13 cellular contexts compared by ENCODE assay signal in genomic region chr15:40234783-40235182, GRCh38. TPM values are rescaled to one million over a fixed set of nuclear protein-coding genes. Genes with fewer than 3 reads are reported as not detected.
DNase-seq lines count a peak whose midpoint lies in the region; ATAC-seq and TF ChIP-seq lines count a peak whose summit lies in the region.
"Had no signal": no experiment of that assay in that cellular context is flagged by ENCODE, and none has a peak within 500 bp of the region (broad histone marks: within the 10 kb centered on the region; RNA-seq: fewer than 3 reads in every experiment).

No MANE protein-coding gene starts in this region.

- no peaks in the 10 kb centered on the region for H3K9me3 ChIP-seq in BLaER1
- H3K9me3 ChIP-seq in HEK293 (ENCODE audit: control insufficient read depth, insufficient read depth, low read depth, low read length), result no peaks in the 10 kb centered on the region
- H3K9me3 ChIP-seq in WERI-Rb-1 (ENCODE audit: severe bottlenecking), result no peaks in the 10 kb centered on the region
- H3K9me3 ChIP-seq: mucosa of descending colon, Peyer's patch had no signal

- no peak overlapping the region for H3K4me3 Mint-ChIP-seq in activated CD4-positive, alpha-beta T cell treated with anti-CD3 and anti-CD28 coated beads, Interleukin-2, amount 10 ng/mL, durations not matched to agents 7 days and 5 days

- H3K36me3 Mint-ChIP-seq in activated CD4-positive, alpha-beta T cell treated with anti-CD3 and anti-CD28 coated beads, Interleukin-2, amount 10 ng/mL, durations not matched to agents 7 days and 5 days (ENCODE audit: low read depth), result peaks cover 3% of the 10 kb centered on the region

- H3K4me1 Mint-ChIP-seq in activated CD4-positive, alpha-beta T cell treated with anti-CD3 and anti-CD28 coated beads, Interleukin-2, amount 10 ng/mL, durations not matched to agents 7 days and 5 days, result peaks cover 6% of the 10 kb centered on the region

- peaks cover 14% of the 10 kb centered on the region for H3K27me3 Mint-ChIP-seq in activated CD4-positive, alpha-beta T cell treated with anti-CD3 and anti-CD28 coated beads, Interleukin-2, amount 10 ng/mL, durations not matched to agents 7 days and 5 days

- no peaks in the 10 kb centered on the region for H3K9me3 Mint-ChIP-seq in activated CD4-positive, alpha-beta T cell treated with anti-CD3 and anti-CD28 coated beads, Interleukin-2, amount 10 ng/mL, durations not matched to agents 7 days and 5 days
- H3K9me3 Mint-ChIP-seq: activated naive CD4-positive, alpha-beta T cell treated with anti-CD3 and anti-CD28 coated beads, Interleukin-2, amount 50 U/mL, for 72 hours had no signal

- peak overlapping the region; percentile 62 for H3K4me2 ChIP-seq in BLaER1

- H3K36me3 ChIP-seq in BLaER1 (peaks cover 37% of the 10 kb centered on the region), HEK293 (ENCODE audit: control insufficient read depth in 2 of 2, insufficient read depth in 1 of 2, low read length in 2 of 2) (peaks cover 0 to 3% of the 10 kb centered on the region in 2 experiments; a peak in 1 of 3 replicates), WERI-Rb-1 (peaks cover 10% of the 10 kb centered on the region)
- H3K36me3 ChIP-seq: Peyer's patch had no signal

- H3K9ac ChIP-seq in BLaER1, result no peak overlapping the region; the same call in 1 of the 2 replicates

- H3K4me1 ChIP-seq in BLaER1, result peaks cover 50% of the 10 kb centered on the region
- H3K4me1 ChIP-seq in HEK293 (ENCODE audit: control insufficient read depth, insufficient read depth, low read length), result peaks cover 5% of the 10 kb centered on the region; the same call in 1 of the 2 replicates

- peak overlapping the region; percentile 40; the same call in 1 of the 2 replicates for H3K27ac ChIP-seq in BLaER1
- H3K27ac ChIP-seq in HEK293 (ENCODE audit: extremely low read depth, low read depth, low read length), result 0 out of 2 replicates have a peak overlapping the region, but pooled peaks have one; percentile 16
- peak overlapping the region; percentile 25; the same call in 1 of the 2 replicates for H3K27ac ChIP-seq in WERI-Rb-1

- POLR2A ChIA-PET in HEK293 (lab: Yijun Ruan, JAX), result no interaction called here
- POLR2A ChIA-PET in activated CD4-positive, alpha-beta T cell treated with anti-CD3 and anti-CD28 coated beads, Interleukin-2, amount 10 ng/mL, durations not matched to agents 7 days and 5 days (lab: Charles Lee), result no interaction called here

- no peak for DNase-seq in WERI-Rb-1
- DNase-seq in medulla oblongata (ENCODE audit: extremely low spot score), result peak; percentile 27
- DNase-seq in stimulated activated CD4-positive, alpha-beta T cell treated with anti-CD3 and anti-CD28 coated beads, Interleukin-4, amount 100 ng/mL, for 24 hours, result no peak
- DNase-seq in activated CD4-positive, alpha-beta T cell treated with anti-CD3 and anti-CD28 coated beads, Interleukin-2, amount 10 ng/mL, durations not matched to agents 7 days and 5 days, result no peak
- no peak for DNase-seq in NCI-H2227 (lab: John Stamatoyannopoulos, UW; ENCODE audit: unreplicated experiment)
- DNase-seq: C1 segment of cervical spinal cord, mucosa of descending colon, NCI-H2227 treated with DMSO at 0.1 percent for 48 hours had no signal

- peaks cover 7% of the 10 kb centered on the region; the same call in 1 of the 2 replicates for H3K27me3 ChIP-seq in BLaER1
- no peaks in the 10 kb centered on the region for H3K27me3 ChIP-seq in WERI-Rb-1 (ENCODE audit: insufficient read depth, low read depth, severe bottlenecking)
- H3K27me3 ChIP-seq: Peyer's patch had no signal

- no peak for TF ChIP-seq CTCF in HEK293 (tag by site-specific recombination; IDR thresholded peaks at IDR 0.05)
- TF ChIP-seq CTCF in WERI-Rb-1 (IDR thresholded peaks at IDR 0.05; ENCODE audit: low read depth, low read length), result no peak

- H3K4me3 ChIP-seq in BLaER1 (no peak overlapping the region), HEK293 (ENCODE audit: low read depth, low read length) (no peak overlapping the region), WERI-Rb-1 (ENCODE audit: low read depth, low read length) (no peak overlapping the region)
- H3K4me3 ChIP-seq: mucosa of descending colon, Peyer's patch had no signal

- H4K20me1 ChIP-seq in BLaER1, result no peaks in the 10 kb centered on the region

- no peak overlapping the region for H3K27ac Mint-ChIP-seq in activated CD4-positive, alpha-beta T cell treated with anti-CD3 and anti-CD28 coated beads, Interleukin-2, amount 10 ng/mL, durations not matched to agents 7 days and 5 days
- H3K27ac Mint-ChIP-seq: activated naive CD4-positive, alpha-beta T cell treated with anti-CD3 and anti-CD28 coated beads, Interleukin-2, amount 50 U/mL, for 72 hours had no signal

- no peak for ATAC-seq in HG03097 (IDR thresholded peaks at IDR 0.05; ENCODE audit: low FRiP score, unreplicated experiment)
- ATAC-seq: activated naive CD4-positive, alpha-beta T cell treated with anti-CD3 and anti-CD28 coated beads, Interleukin-2, amount 50 U/mL, for 72 hours; mucosa of descending colon had no signal

- CTCF ChIA-PET in HEK293 (lab: Yijun Ruan, JAX), result interaction anchor here (1.5 kb wide), 1 partner anchor 40 kb away, joined by 7 read pairs; no protein-coding TSS in a partner anchor
- CTCF ChIA-PET in activated CD4-positive, alpha-beta T cell treated with anti-CD3 and anti-CD28 coated beads, Interleukin-2, amount 10 ng/mL, durations not matched to agents 7 days and 5 days (lab: Charles Lee), result no interaction called here

TF ChIP-seq in HEK293, 187 proteins besides CTCF, POLR2A, EP300 and RAD21:
- TF ChIP-seq ZFP3 (tag by site-specific recombination; IDR thresholded peaks at IDR 0.05; ENCODE audit: low read depth), result no peak
- TF ChIP-seq SCRT2 (tag by site-specific recombination; IDR thresholded peaks at IDR 0.05), result peak; percentile 21; the same call in 1 of the 2 replicates
- no peak for TF ChIP-seq ZNF521 (tag by site-specific recombination; IDR thresholded peaks at IDR 0.05)

RNA-seq across cellular contexts. Expression of gene PAK6, which starts 4.1 kb away (rescaled TPM):
- total RNA-seq in activated CD4-positive, alpha-beta T cell treated with anti-CD3 and anti-CD28 coated beads, Interleukin-2, amount 10 ng/mL, durations not matched to agents 7 days and 5 days, result under 1 TPM; 0.35 to 0.47 TPM

RNA-seq across cellular contexts. Expression of gene ANKRD63, which starts 48.1 kb away (rescaled TPM):
- under 1 TPM in 1 of 2 experiments, not detected in 1; 0.17 TPM for total RNA-seq in activated CD4-positive, alpha-beta T cell treated with anti-CD3 and anti-CD28 coated beads, Interleukin-2, amount 10 ng/mL, durations not matched to agents 7 days and 5 days
- total RNA-seq: activated naive CD4-positive, alpha-beta T cell treated with anti-CD3 and anti-CD28 coated beads, Interleukin-2, amount 50 U/mL, for 72 hours; Peyer's patch had no signal
